ENCODE assay signal across 16 cellular contexts in genomic region chr14:90446405-90446804, GRCh38. TPM values are rescaled to one million over a fixed set of nuclear protein-coding genes. Genes with fewer than 3 reads are reported as not detected.
DNase-seq lines count a peak whose midpoint lies in the region; ATAC-seq, FAIRE-seq and TF ChIP-seq lines count a peak whose summit lies in the region.
"Had no signal": no experiment of that assay in that cellular context is flagged by ENCODE, and none has a peak within 500 bp of the region (broad histone marks: within the 10 kb centered on the region; RNA-seq: fewer than 3 reads in every experiment).

No MANE protein-coding gene starts in this region.

- no peak for ATAC-seq in GM18498 (IDR thresholded peaks at IDR 0.05; ENCODE audit: unreplicated experiment)

- no peaks in the 10 kb centered on the region for H3K4me1 ChIP-seq in endodermal cell (ENCODE audit: control insufficient read depth, insufficient read depth, low read length)

- H3K27me3 ChIP-seq in bronchial epithelial cell (ENCODE audit: control insufficient read depth, insufficient read depth, low read length) (no peaks in the 10 kb centered on the region), endodermal cell (ENCODE audit: control insufficient read depth, insufficient read depth, low read length, poor library complexity, severe bottlenecking) (no peaks in the 10 kb centered on the region)

- peaks cover 10% of the 10 kb centered on the region for H3K9me3 ChIP-seq in endodermal cell (ENCODE audit: control insufficient read depth, low read length)
- H3K9me3 ChIP-seq: Caco-2 had no signal

- 91 to 95% methylated on average over 2 to 4 of the region's 4 CpGs for WGBS in endodermal cell (ENCODE audit: insufficient coverage in 1 of 2, insufficient read length in 1 of 2), 2 experiments

- no peak overlapping the region for H3K4me3 ChIP-seq in bronchial epithelial cell (ENCODE audit: low read depth, low read length)
- no peak overlapping the region for H3K4me3 ChIP-seq in endodermal cell (ENCODE audit: low read length)

- DNase-seq in bronchial epithelial cell (ENCODE audit: low read depth) (peak; percentile 30), endodermal cell (peak; percentile 22), mesenteric fat pad (ENCODE audit: low spot score) (peak; percentile 60), NCI-H146 treated with DMSO at 0.1 percent for 48 hours (lab: John Stamatoyannopoulos, UW; ENCODE audit: unreplicated experiment) (no peak), NCI-H2081 treated with DMSO at 0.1 percent for 48 hours (lab: John Stamatoyannopoulos, UW) (no peak)
- DNase-seq: AML-193; Caco-2; CD4-positive, alpha-beta T cell; GOT3; H9 had no signal

- H3K27ac ChIP-seq in endodermal cell (ENCODE audit: low read depth, low read length), result no peak overlapping the region
- H3K27ac ChIP-seq: C4-2B had no signal

- peaks cover 14% of the 10 kb centered on the region for H3K4me1 Mint-ChIP-seq in endodermal cell

- no peak overlapping the region for H3K4me3 Mint-ChIP-seq in endodermal cell
- H3K4me3 Mint-ChIP-seq: CD4-positive, alpha-beta T cell; H9 had no signal

- H3K36me3 Mint-ChIP-seq in endodermal cell (ENCODE audit: low read depth), result no peaks in the 10 kb centered on the region

- H3K36me3 ChIP-seq in bronchial epithelial cell (ENCODE audit: control insufficient read depth, insufficient read depth, low read length) (no peaks in the 10 kb centered on the region), endodermal cell (ENCODE audit: control insufficient read depth, insufficient read depth, low read length) (no peaks in the 10 kb centered on the region)

- H3K27me3 Mint-ChIP-seq in endodermal cell (ENCODE audit: insufficient read depth), result peaks cover under 1% of the 10 kb centered on the region
- H3K27me3 Mint-ChIP-seq: CD4-positive, alpha-beta T cell had no signal

- H3K9ac ChIP-seq in endodermal cell (ENCODE audit: extremely low read depth, low read length, poor library complexity, severe bottlenecking), result no peak overlapping the region

- H3K27ac Mint-ChIP-seq in endodermal cell, result no peak overlapping the region
- H3K27ac Mint-ChIP-seq: CD4-positive, alpha-beta T cell; H9 had no signal

- TF ChIP-seq CTCF in bronchial epithelial cell (IDR thresholded peaks at IDR 0.05; ENCODE audit: insufficient read depth, low read length, severe bottlenecking) (no peak), endodermal cell (conservative IDR thresholded peaks at IDR 0.05) (no peak)

- peak; percentile 7 for FAIRE-seq in bronchial epithelial cell (lab: Jason Lieb, UNC)
- FAIRE-seq: A204.1, D721Med, G401.6, GM12892 had no signal

- H3K9me3 Mint-ChIP-seq in endodermal cell, result peaks cover 11% of the 10 kb centered on the region

RNA-seq across cellular contexts. Expression of gene CALM1, which starts 49.6 kb away (rescaled TPM):
- total RNA-seq in bronchial epithelial cell (267 and 1,162 TPM in 2 replicates), endodermal cell (100 to 1,000 TPM; 423 to 503 TPM), mesenteric fat pad (549 TPM)
- 367 TPM for polyA plus RNA-seq in endodermal cell (2013, experiment 1 of 2)
- polyA plus RNA-seq in endodermal cell (2013, experiment 2 of 2), result 378 TPM

Comparison
In these comparisons a context has a peak if more than half of its experiments do, and no peak if none do; other contexts are left out.
1. DNase-seq: peak in bronchial epithelial cell (single experiment), endodermal cell (single experiment) and mesenteric fat pad (single experiment); none in NCI-H146 treated with DMSO at 0.1 percent for 48 hours (single experiment) and NCI-H2081 treated with DMSO at 0.1 percent for 48 hours (single experiment).